Comparison of ENCODE assay signal across 29 cellular contexts in genomic region chr4:4937926-4938325, GRCh38.
"Had no signal": no experiment of that assay in that cellular context is flagged by ENCODE, and none has a peak within 500 bp of the region (broad histone marks: within the 10 kb centered on the region; RNA-seq: fewer than 3 reads in every experiment).

No MANE protein-coding gene starts in this region.

- H3K9me3 ChIP-seq: ovary, psoas muscle, right lobe of liver, sigmoid colon, suprapubic skin, testis, tibial artery, transverse colon, upper lobe of right lung, uterus had no signal

- H3K27me3 ChIP-seq: ovary, right lobe of liver, sigmoid colon, suprapubic skin, testis, transverse colon, upper lobe of right lung, uterus had no signal

- FAIRE-seq: small intestine had no signal

- H3K36me3 Mint-ChIP-seq: natural killer cell; neural progenitor cell; stimulated activated memory B cell treated with anti-CD40 and anti-IgM and Interleukin-4, amounts not matched to agents 10 μg/mL and 1 μg/mL and 100 μg/mL, for 72 hours; type B pancreatic cell had no signal

- H3K4me3 Mint-ChIP-seq: natural killer cell; nephron; neural progenitor cell; stimulated activated memory B cell treated with anti-CD40 and anti-IgM and Interleukin-4, amounts not matched to agents 10 μg/mL and 1 μg/mL and 100 μg/mL, for 72 hours; stimulated activated naive CD8-positive, alpha-beta T cell treated with anti-CD3 and anti-CD28 coated beads, Interleukin-15, amount 100 ng/mL, for 72 hours; type B pancreatic cell had no signal

- DNase-seq: natural killer cell; occipital lobe; ovary; posterior cingulate gyrus; psoas muscle; right cardiac atrium; right lobe of liver; sigmoid colon; small intestine; stimulated activated CD4-positive, alpha-beta T cell treated with anti-CD3 and anti-CD28 coated beads, Interleukin-1b, Interleukin-23, amount 100 ng/mL, for 48 hours; stimulated activated CD4-positive, alpha-beta T cell treated with anti-CD3 and anti-CD28 coated beads, Interleukin-4, amount 100 ng/mL, for 1 hour; stimulated activated CD4-positive, alpha-beta T cell treated with anti-CD3 and anti-CD28 coated beads, Interleukin-4, amount 100 ng/mL, for 4 hours; stimulated activated CD8-positive, alpha-beta memory T cell treated with anti-CD3 and anti-CD28 coated beads, Interleukin-4, amount 100 ng/mL, for 48 hours; stimulated activated naive CD4-positive, alpha-beta T cell; stimulated activated naive CD8-positive, alpha-beta T cell treated with anti-CD3 and anti-CD28 coated beads, Interleukin-15, amount 100 ng/mL, for 72 hours; stimulated activated naive CD8-positive, alpha-beta T cell treated with anti-CD3 and anti-CD28 coated beads, Interleukin-15, Interleukin-2, amounts not matched to agents 100 U/mL and 50 U/mL, for 24 hours; substantia nigra; testis; tibial artery; transverse colon; upper lobe of right lung; uterus had no signal

- H2AFZ ChIP-seq: neural progenitor cell, parathyroid adenoma had no signal

- H3K27ac ChIP-seq: neural progenitor cell, ovary, parathyroid adenoma, psoas muscle, right lobe of liver, sigmoid colon, suprapubic skin, testis, tibial artery, transverse colon, upper lobe of right lung, uterus had no signal

- H3K27me3 Mint-ChIP-seq: stimulated activated memory B cell treated with anti-CD40 and anti-IgM and Interleukin-4, amounts not matched to agents 10 μg/mL and 1 μg/mL and 100 μg/mL, for 72 hours; stimulated activated naive CD8-positive, alpha-beta T cell treated with anti-CD3 and anti-CD28 coated beads, Interleukin-15, amount 100 ng/mL, for 72 hours had no signal

- H3K4me3 ChIP-seq: neural progenitor cell, ovary, psoas muscle, right lobe of liver, sigmoid colon, suprapubic skin, testis, tibial artery, transverse colon, upper lobe of right lung, uterus had no signal

- H3K9ac ChIP-seq: neural progenitor cell, parathyroid adenoma had no signal

- H3K9me3 Mint-ChIP-seq: natural killer cell; nephron; neural progenitor cell; stimulated activated memory B cell treated with anti-CD40 and anti-IgM and Interleukin-4, amounts not matched to agents 10 μg/mL and 1 μg/mL and 100 μg/mL, for 72 hours; stimulated activated naive CD8-positive, alpha-beta T cell treated with anti-CD3 and anti-CD28 coated beads, Interleukin-15, amount 100 ng/mL, for 72 hours; type B pancreatic cell had no signal

- H3K4me2 ChIP-seq: neural progenitor cell had no signal

- ATAC-seq: natural killer cell; psoas muscle; right cardiac atrium; right lobe of liver; stimulated activated memory B cell treated with anti-CD40 and anti-IgM and Interleukin-4, amounts not matched to agents 10 μg/mL and 1 μg/mL and 100 μg/mL, for 72 hours; stimulated activated naive CD8-positive, alpha-beta T cell treated with anti-CD3 and anti-CD28 coated beads, Interleukin-15, amount 100 ng/mL, for 72 hours; stimulated activated naive CD8-positive, alpha-beta T cell treated with anti-CD3 and anti-CD28 coated beads, Interleukin-15, Interleukin-2, amounts not matched to agents 100 U/mL and 50 U/mL, for 24 hours; upper lobe of right lung had no signal

- H3K36me3 ChIP-seq: neural progenitor cell, ovary, right lobe of liver, sigmoid colon, suprapubic skin, tibial artery, transverse colon, upper lobe of right lung, uterus had no signal

- H3K4me1 ChIP-seq: neural progenitor cell, parathyroid adenoma, psoas muscle, right lobe of liver, sigmoid colon, suprapubic skin, testis, tibial artery, transverse colon, upper lobe of right lung, uterus had no signal

- H3K4me1 Mint-ChIP-seq: nephron; neural progenitor cell; stimulated activated naive CD8-positive, alpha-beta T cell treated with anti-CD3 and anti-CD28 coated beads, Interleukin-15, amount 100 ng/mL, for 72 hours had no signal

- H3K27ac Mint-ChIP-seq: natural killer cell; nephron; neural progenitor cell; progenitor cell of endocrine pancreas; stimulated activated memory B cell treated with anti-CD40 and anti-IgM and Interleukin-4, amounts not matched to agents 10 μg/mL and 1 μg/mL and 100 μg/mL, for 72 hours; stimulated activated naive CD8-positive, alpha-beta T cell treated with anti-CD3 and anti-CD28 coated beads, Interleukin-15, amount 100 ng/mL, for 72 hours; type B pancreatic cell had no signal

- H3K79me2 ChIP-seq: parathyroid adenoma had no signal
